In the genomic region with DNA sequence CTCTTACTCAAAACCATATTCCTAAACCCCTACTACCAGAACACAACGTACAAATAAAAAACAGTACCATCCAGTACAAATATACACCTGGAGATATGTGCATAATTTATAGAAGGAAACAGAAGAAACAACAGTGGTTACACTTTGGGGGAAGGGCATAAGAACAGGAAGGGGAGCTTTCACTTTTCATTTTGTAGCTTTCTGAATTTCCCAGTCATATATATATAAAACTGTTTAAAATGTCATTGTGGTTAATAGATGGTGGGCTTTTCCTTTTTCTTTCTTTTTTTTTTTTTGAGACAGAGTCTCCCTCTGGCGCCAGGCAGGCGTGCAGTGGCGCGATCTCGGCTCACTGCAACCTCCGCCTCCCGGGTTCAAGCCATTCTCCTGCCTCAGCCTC, we compare ENCODE assay signal across 12 cellular contexts. TPM values are rescaled to one million over a fixed set of nuclear protein-coding genes. Genes with fewer than 3 reads are reported as not detected.
DNase-seq lines count a peak whose midpoint lies in the region; ATAC-seq and TF ChIP-seq lines count a peak whose summit lies in the region.
"Had no signal": no experiment of that assay in that cellular context is flagged by ENCODE, and none has a peak within 500 bp of the region (broad histone marks: within the 10 kb centered on the region; RNA-seq: fewer than 3 reads in every experiment).

No MANE protein-coding gene starts in this region.

- peak; percentile 28 to 40 for DNase-seq in AML-193 (lab: John Stamatoyannopoulos, UW)
- DNase-seq in effector memory CD8-positive, alpha-beta T cell = no peak
- no peak for DNase-seq in foreskin melanocyte
- no peak for DNase-seq in RKO (ENCODE audit: low spot score)
- no peak for DNase-seq in esophagus squamous epithelium (lab: John Stamatoyannopoulos, UW)
- DNase-seq: left colon, NCI-H1694 treated with DMSO at 0.1 percent for 48 hours, stomach had no signal

- no peak overlapping the region for H2AFZ ChIP-seq in OCI-LY1 (ENCODE audit: low read length)

- H3K4me2 ChIP-seq in OCI-LY1 (ENCODE audit: low read length) = peak overlapping the region; percentile 35; the same call in 1 of the 2 replicates

- H3K9me3 Mint-ChIP-seq in effector memory CD8-positive, alpha-beta T cell = peaks cover 0 to 1% of the 10 kb centered on the region in 2 donors

- H3K79me2 ChIP-seq in OCI-LY1 (ENCODE audit: insufficient read depth, low read length) = no peaks in the 10 kb centered on the region

- H3K27ac ChIP-seq in OCI-LY1 (ENCODE audit: low read depth, low read length, poor library complexity, severe bottlenecking) (peak overlapping the region; percentile 27), esophagus squamous epithelium (no peak overlapping the region)
- H3K27ac ChIP-seq: C4-2B, stomach had no signal

- H3K4me3 ChIP-seq in OCI-LY1 (ENCODE audit: low read depth, low read length, poor library complexity, severe bottlenecking) = no peak overlapping the region
- peak overlapping the region in 1 of 4 donors; percentile 10 for H3K4me3 ChIP-seq in esophagus squamous epithelium

- no peaks in the 10 kb centered on the region for H4K20me1 ChIP-seq in OCI-LY1 (ENCODE audit: insufficient read depth, low read length)

- H3K36me3 Mint-ChIP-seq in effector memory CD8-positive, alpha-beta T cell (ENCODE audit: insufficient read depth) = peaks cover 3% of the 10 kb centered on the region

- no peaks in the 10 kb centered on the region for H3F3A ChIP-seq in OCI-LY1 (ENCODE audit: insufficient read depth, low read length)

- ATAC-seq in GM18861 (IDR thresholded peaks at IDR 0.05; ENCODE audit: unreplicated experiment) (peak; percentile 43), HG03045 (IDR thresholded peaks at IDR 0.05; ENCODE audit: unreplicated experiment) (no peak)
- peak; percentile 52 for ATAC-seq in effector memory CD8-positive, alpha-beta T cell (replicated peaks)

- TF ChIP-seq POLR2A in esophagus squamous epithelium (IDR thresholded peaks at IDR 0.05) = no peak

- H3K36me3 ChIP-seq in OCI-LY1 (ENCODE audit: insufficient read depth, low read length) = peaks cover 87% of the 10 kb centered on the region
- peaks cover 0 to 8% (median 0%) of the 10 kb centered on the region in 3 donors for H3K36me3 ChIP-seq in esophagus squamous epithelium
- H3K36me3 ChIP-seq: stomach had no signal

- WGBS in esophagus squamous epithelium, 2 donors = 62 to 88% methylated on average over 8 of the region's 8 CpGs

- H3K27me3 Mint-ChIP-seq in effector memory CD8-positive, alpha-beta T cell = peaks cover 6 to 10% of the 10 kb centered on the region in 2 donors

- H3K9me2 ChIP-seq in OCI-LY1 (ENCODE audit: low read depth, low read length) = no peaks in the 10 kb centered on the region

- H3K27me3 ChIP-seq in OCI-LY1 (ENCODE audit: insufficient read depth, low read length) (no peaks in the 10 kb centered on the region), esophagus squamous epithelium (peaks cover 0 to 88% (median 2%) of the 10 kb centered on the region in 4 donors)

- H3K4me3 Mint-ChIP-seq in effector memory CD8-positive, alpha-beta T cell = peak overlapping the region; percentile 82 to 87

- H3K4me1 Mint-ChIP-seq in effector memory CD8-positive, alpha-beta T cell (ENCODE audit: low read depth in 2 of 2) = peaks cover 8 to 20% of the 10 kb centered on the region in 2 donors

- H3K9ac ChIP-seq in OCI-LY1 (ENCODE audit: low read length) = 0 out of 2 replicates have a peak overlapping the region, but pooled peaks have one; percentile 2

- H3K9me3 ChIP-seq in OCI-LY1 (ENCODE audit: low read length) = no peaks in the 10 kb centered on the region
- no peaks in the 10 kb centered on the region for H3K9me3 ChIP-seq in esophagus squamous epithelium
- H3K9me3 ChIP-seq: stomach had no signal

- TF ChIP-seq CTCF in OCI-LY1 (IDR thresholded peaks at IDR 0.05; ENCODE audit: low read length) = no peak
- no peak for TF ChIP-seq CTCF in esophagus squamous epithelium (IDR thresholded peaks at IDR 0.05)

- H3K4me1 ChIP-seq in OCI-LY1 (ENCODE audit: insufficient read depth, low read length, severe bottlenecking) = peaks cover 8% of the 10 kb centered on the region
- H3K4me1 ChIP-seq in esophagus squamous epithelium = peaks cover 3 to 50% (median 6%) of the 10 kb centered on the region in 3 donors

- peak overlapping the region; percentile 79 to 89 for H3K27ac Mint-ChIP-seq in effector memory CD8-positive, alpha-beta T cell

- intact Hi-C loops in esophagus squamous epithelium (cut with DNase I) = no loop called here

RNA-seq across cellular contexts. Expression of a gene that starts 47.2 kb away (rescaled TPM):
- total RNA-seq in esophagus squamous epithelium = 10 to 100 TPM; 32.6 to 55.1 (median 49.3) TPM

Comparison
In these comparisons a context has a peak if more than half of its experiments do, and no peak if none do; other contexts are left out.
1. DNase-seq: peak in AML-193 (2 of 2); none in effector memory CD8-positive, alpha-beta T cell (0 of 3), foreskin melanocyte (single experiment), RKO (single experiment) and esophagus squamous epithelium (single experiment).